9 cellular contexts compared by ENCODE assay signal in the genomic region with DNA sequence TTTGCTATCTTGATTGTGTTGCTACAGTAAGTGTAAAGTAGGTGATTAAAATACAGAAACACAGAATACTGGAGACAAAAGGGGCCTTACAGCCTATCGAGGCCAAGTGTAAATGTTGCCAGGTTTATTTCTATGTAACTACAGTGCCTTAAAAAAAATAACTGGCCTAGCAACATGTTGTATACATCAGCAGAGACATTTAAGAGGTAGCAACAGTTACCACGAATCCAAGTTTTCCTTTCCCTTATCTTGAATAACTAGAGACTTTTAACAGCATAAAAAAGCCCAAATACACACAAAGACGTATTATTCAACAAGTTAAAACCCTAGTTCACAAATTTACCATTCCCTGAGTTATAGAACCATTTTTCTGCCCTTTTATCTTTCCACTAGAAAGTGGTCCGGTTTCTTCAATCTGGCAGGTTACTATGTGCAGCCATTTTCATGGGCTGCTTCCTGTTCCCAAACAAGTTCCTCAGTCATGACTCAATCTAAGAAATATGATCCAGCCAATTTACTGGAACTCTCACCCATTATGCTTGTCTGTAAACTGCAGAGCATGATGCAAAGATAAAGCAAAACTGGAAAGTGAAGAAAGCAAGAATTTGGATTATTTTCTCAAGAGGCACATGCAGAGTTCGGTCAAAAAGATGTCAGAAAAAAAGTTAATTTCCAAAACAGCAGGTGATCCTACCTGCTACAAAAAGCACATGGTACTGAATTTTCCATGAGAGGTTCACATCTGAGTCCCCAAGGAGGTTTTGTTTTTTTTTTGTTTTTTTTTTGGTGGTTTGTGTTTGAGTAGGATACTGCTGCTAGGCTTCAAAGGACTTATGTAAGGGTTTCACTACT.
DNase-seq lines count a peak whose midpoint lies in the region; ATAC-seq, FAIRE-seq and TF ChIP-seq lines count a peak whose summit lies in the region.
"Had no signal": no experiment of that assay in that cellular context is flagged by ENCODE, and none has a peak within 500 bp of the region (broad histone marks: within the 10 kb centered on the region; RNA-seq: fewer than 3 reads in every experiment).

No MANE protein-coding gene starts in this region.

- no peaks in the 10 kb centered on the region for H3K9me3 Mint-ChIP-seq in stimulated activated naive CD8-positive, alpha-beta T cell treated with anti-CD3 and anti-CD28 coated beads, Interleukin-15, amount 100 ng/mL, for 72 hours

- no peaks in the 10 kb centered on the region for H3K27me3 Mint-ChIP-seq in stimulated activated naive CD8-positive, alpha-beta T cell treated with anti-CD3 and anti-CD28 coated beads, Interleukin-15, amount 100 ng/mL, for 72 hours

- peaks cover 87% of the 10 kb centered on the region for H3K4me1 Mint-ChIP-seq in stimulated activated naive CD8-positive, alpha-beta T cell treated with anti-CD3 and anti-CD28 coated beads, Interleukin-15, amount 100 ng/mL, for 72 hours

- H3K4me3 ChIP-seq in astrocyte of the spinal cord (ENCODE audit: low read depth, low read length): peak overlapping the region; percentile 4

- TF ChIP-seq CTCF in astrocyte of the spinal cord (IDR thresholded peaks at IDR 0.05; ENCODE audit: low read depth, low read length): no peak

- peak overlapping the region; percentile 33 to 68 for H3K4me3 Mint-ChIP-seq in stimulated activated naive CD8-positive, alpha-beta T cell treated with anti-CD3 and anti-CD28 coated beads, Interleukin-15, amount 100 ng/mL, for 72 hours

- in situ Hi-C loops in astrocyte of the spinal cord (cut with HindIII; ENCODE audit: low sequenced_read_pairs): no loop called here

- FAIRE-seq in islet of Langerhans (lab: Jason Lieb, UNC): peak; percentile 36
- FAIRE-seq: TTC549 had no signal

- DNase-seq in DMS79 (lab: John Stamatoyannopoulos, UW): peak; percentile 30
- peak; percentile 33 for DNase-seq in MV-4-11 (lab: John Stamatoyannopoulos, UW)
- DNase-seq in astrocyte of the spinal cord (ENCODE audit: low read depth, low spot score): peak; percentile 97
- no peak for DNase-seq in stimulated activated naive CD8-positive, alpha-beta T cell treated with anti-CD3 and anti-CD28 coated beads, Interleukin-15, amount 100 ng/mL, for 72 hours
- DNase-seq in NCI-H524 treated with DMSO at 0.1 percent for 48 hours (lab: John Stamatoyannopoulos, UW): no peak

- peak overlapping the region; percentile 76 to 85 for H3K27ac Mint-ChIP-seq in stimulated activated naive CD8-positive, alpha-beta T cell treated with anti-CD3 and anti-CD28 coated beads, Interleukin-15, amount 100 ng/mL, for 72 hours

- ATAC-seq in stimulated activated naive CD8-positive, alpha-beta T cell treated with anti-CD3 and anti-CD28 coated beads, Interleukin-15, amount 100 ng/mL, for 72 hours: no peak
- ATAC-seq in GM21367 (IDR thresholded peaks at IDR 0.05; ENCODE audit: unreplicated experiment) (no peak), GM21528 (IDR thresholded peaks at IDR 0.05; ENCODE audit: low FRiP score, unreplicated experiment) (no peak)

Comparison
In these comparisons a context has a peak if more than half of its experiments do, and no peak if none do; other contexts are left out.
1. DNase-seq: peak in DMS79 (single experiment), MV-4-11 (single experiment) and astrocyte of the spinal cord (single experiment); none in stimulated activated naive CD8-positive, alpha-beta T cell treated with anti-CD3 and anti-CD28 coated beads, Interleukin-15, amount 100 ng/mL, for 72 hours (0 of 2) and NCI-H524 treated with DMSO at 0.1 percent for 48 hours (single experiment).